Comparison of ENCODE assay signal across 18 cellular contexts in the genomic region with DNA sequence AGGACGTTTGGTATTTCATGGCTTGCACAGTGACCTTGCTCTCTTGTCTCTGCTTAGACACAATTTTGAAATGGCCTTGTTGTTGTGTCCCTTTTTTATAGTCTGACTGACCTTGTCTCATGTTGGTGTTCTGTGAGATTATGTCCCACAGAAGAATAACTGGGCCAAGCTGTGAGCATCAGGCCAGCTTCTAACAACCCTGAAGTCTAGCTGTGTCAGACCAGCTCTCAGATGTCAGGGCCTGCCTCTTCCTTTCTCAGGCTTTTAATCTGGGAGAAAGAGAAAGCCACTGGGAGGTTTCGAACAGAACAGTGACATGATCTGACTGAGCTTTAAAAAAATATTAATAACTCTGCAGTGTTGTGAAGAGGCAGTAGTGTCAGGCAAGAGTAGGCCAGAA. TPM values are rescaled to one million over a fixed set of nuclear protein-coding genes. Genes with fewer than 3 reads are reported as not detected.
DNase-seq lines count a peak whose midpoint lies in the region; ATAC-seq and TF ChIP-seq lines count a peak whose summit lies in the region.
"Had no signal": no experiment of that assay in that cellular context is flagged by ENCODE, and none has a peak within 500 bp of the region (broad histone marks: within the 10 kb centered on the region; RNA-seq: fewer than 3 reads in every experiment).

No MANE protein-coding gene starts in this region.

- no peaks in the 10 kb centered on the region for H3K9me3 ChIP-seq in right cardiac atrium (ENCODE audit: control insufficient read depth, low read length)
- H3K9me3 ChIP-seq in effector memory CD4-positive, alpha-beta T cell (ENCODE audit: control insufficient read depth, low read length) = no peaks in the 10 kb centered on the region
- H3K9me3 ChIP-seq in spleen = no peaks in the 10 kb centered on the region
- H3K9me3 ChIP-seq: gastroesophageal sphincter, vagina had no signal

- H3K79me2 ChIP-seq in KMS-11 (ENCODE audit: insufficient read depth, low read depth) = peaks cover 29% of the 10 kb centered on the region; the same call in 1 of the 2 replicates

- no peak overlapping the region for H2AFZ ChIP-seq in KMS-11 (ENCODE audit: low read depth)

- H3K27me3 ChIP-seq in right cardiac atrium (ENCODE audit: control insufficient read depth, insufficient read depth) (no peaks in the 10 kb centered on the region), KMS-11 (ENCODE audit: insufficient read depth, low read depth) (no peaks in the 10 kb centered on the region), spleen (replicated peaks in 1 of 7) (no peaks in the 10 kb centered on the region)
- no peaks in the 10 kb centered on the region for H3K27me3 ChIP-seq in effector memory CD4-positive, alpha-beta T cell (replicated peaks; ENCODE audit: control insufficient read depth, insufficient read depth, low read length, poor library complexity, severe bottlenecking)
- H3K27me3 ChIP-seq: gastroesophageal sphincter, vagina had no signal

- TF ChIP-seq CTCF in KMS-11 (conservative IDR thresholded peaks at IDR 0.05; ENCODE audit: low read depth, low read length) (no peak), spleen (IDR thresholded peaks at IDR 0.05 in 8 of 11, conservative IDR thresholded peaks at IDR 0.05 in 3 of 11) (no peak)

- peaks cover 3% of the 10 kb centered on the region for H3K4me1 ChIP-seq in right cardiac atrium (ENCODE audit: control insufficient read depth, insufficient read depth, low read length)
- peaks cover 37% of the 10 kb centered on the region for H3K4me1 ChIP-seq in KMS-11 (ENCODE audit: low read depth, poor library complexity, severe bottlenecking)
- H3K4me1 ChIP-seq in effector memory CD4-positive, alpha-beta T cell (ENCODE audit: control insufficient read depth, insufficient read depth, low read length, poor library complexity, severe bottlenecking) = peaks cover 22% of the 10 kb centered on the region
- H3K4me1 ChIP-seq in spleen = peaks cover 20 to 57% (median 39%) of the 10 kb centered on the region in 6 donors

- DNase-seq in right cardiac atrium = no peak
- DNase-seq in Right ventricle myocardium superior = no peak
- no peak for DNase-seq in effector memory CD4-positive, alpha-beta T cell
- DNase-seq in spleen = no peak
- no peak for DNase-seq in NK-92 treated with Interleukin-12 subunit alpha and Interleukin-12 subunit beta, amount 100 ng/mL, for 24 hours (lab: John Stamatoyannopoulos, UW)
- DNase-seq in HuH-7.5 (ENCODE audit: low spot score) = no peak
- DNase-seq: DMS79; H7; mesendoderm; NCI-H1436; NCI-H446 treated with DMSO at 0.1 percent for 48 hours; OCI-M1; stimulated activated naive CD4-positive, alpha-beta T cell treated with Interleukin-2 at 50 U/mL for 16 hours had no signal

- H3K4me3 ChIP-seq in right cardiac atrium (ENCODE audit: low read length) (no peak overlapping the region), KMS-11 (IDR thresholded peaks at IDR 0.05; ENCODE audit: insufficient read depth, low read depth, low read length) (no peak overlapping the region), spleen (peak overlapping the region in 1 of 8 donors; percentile 84)
- no peak overlapping the region for H3K4me3 ChIP-seq in effector memory CD4-positive, alpha-beta T cell (ENCODE audit: insufficient read depth, low read depth, low read length, poor library complexity, severe bottlenecking)
- H3K4me3 ChIP-seq: smooth muscle cell, vagina had no signal

- no peaks in the 10 kb centered on the region for H4K20me1 ChIP-seq in KMS-11 (ENCODE audit: insufficient read depth)

- peak overlapping the region; percentile 17 for H3K27ac ChIP-seq in right cardiac atrium (ENCODE audit: low read length)
- H3K27ac ChIP-seq in KMS-11 = peak overlapping the region; percentile 12; the same call in 1 of the 2 replicates
- peak overlapping the region; percentile 88 for H3K27ac ChIP-seq in effector memory CD4-positive, alpha-beta T cell (ENCODE audit: insufficient read depth, low read length, poor library complexity, severe bottlenecking)
- H3K27ac ChIP-seq in spleen = peak overlapping the region in 7 of 8 donors; percentile 21 to 89 (median 65)
- H3K27ac ChIP-seq: vagina had no signal

- WGBS in right cardiac atrium = 39% methylated on average over 2 of the region's 2 CpGs
- 20 to 74% (median 55%) methylated on average over 2 of the region's 2 CpGs for WGBS in spleen, 5 donors

- H3K36me3 ChIP-seq in KMS-11 (ENCODE audit: insufficient read depth) (no peaks in the 10 kb centered on the region), spleen (peaks cover 0 to 8% (median 2%) of the 10 kb centered on the region in 6 donors)
- H3K36me3 ChIP-seq in effector memory CD4-positive, alpha-beta T cell (ENCODE audit: control insufficient read depth, insufficient read depth, low read length) = no peaks in the 10 kb centered on the region
- H3K36me3 ChIP-seq: vagina had no signal

- no peak overlapping the region for H3K9ac ChIP-seq in KMS-11

- no peak for ATAC-seq in right cardiac atrium
- ATAC-seq in Right ventricle myocardium superior (ENCODE audit: poor library complexity) = no peak
- no peak for ATAC-seq in GM19452 (IDR thresholded peaks at IDR 0.05; ENCODE audit: unreplicated experiment)
- ATAC-seq: gastroesophageal sphincter had no signal

- H3K4me2 ChIP-seq in KMS-11 = peak overlapping the region; percentile 90; the same call in 1 of the 2 replicates

- TF ChIP-seq POLR2A in spleen (IDR thresholded peaks at IDR 0.05) = no peak

- intact Hi-C loops in right cardiac atrium (cut with DNase I) = no loop called here
- intact Hi-C loops in Right ventricle myocardium superior (cut with DNase I) = no loop called here
- intact Hi-C loops in spleen (cut with DNase I; ENCODE audit: low total_unique reads) = no loop called here

RNA-seq across cellular contexts. Expression of gene UEVLD, which starts 2.0 kb away (rescaled TPM):
- total RNA-seq in right cardiac atrium (10 to 100 TPM; 16.7 to 19.0 (median 17.4) TPM), Right ventricle myocardium superior (19.3 TPM), spleen (10 to 100 TPM; 12.8 to 23.0 (median 19.9) TPM)
- polyA plus RNA-seq in right cardiac atrium (7.0 TPM), spleen (1 to 10 TPM; 4.1 to 6.7 (median 4.7) TPM)

RNA-seq across cellular contexts. Expression of gene MISFA, which starts 9.0 kb away (rescaled TPM):
- total RNA-seq in right cardiac atrium (10 to 100 TPM in 2 of 4 donors, 1 to 10 TPM in 2; 8.2 to 16.4 (median 11.6) TPM), Right ventricle myocardium superior (13.3 TPM), spleen (1 to 10 TPM; 1.3 to 4.4 (median 2.1) TPM)
- polyA plus RNA-seq in right cardiac atrium (8.2 TPM), spleen (1 to 10 TPM in 1 of 3 donors, under 1 TPM in 1, not detected in 1; 0.83 to 1.5 TPM)
- total RNA-seq: vagina had no signal

RNA-seq across cellular contexts. Expression of gene SPTY2D1, which starts 43.6 kb away (rescaled TPM):
- total RNA-seq in right cardiac atrium (10 to 100 TPM; 10.1 to 13.5 (median 12.3) TPM), Right ventricle myocardium superior (8.2 TPM), spleen (10 to 100 TPM; 16.2 to 23.1 (median 19.1) TPM)
- polyA plus RNA-seq in right cardiac atrium (4.3 TPM), spleen (1 to 10 TPM; 2.4 to 4.4 (median 2.9) TPM)

Comparison
In these comparisons a context has a peak if more than half of its experiments do, and no peak if none do; other contexts are left out.
1. H3K27ac ChIP-seq: peak in every context shown above with its lines; median percentile 88 in effector memory CD4-positive, alpha-beta T cell; 65 in spleen; 17 in right cardiac atrium; 12 in KMS-11.